In genomic region chr2:173962036-173962435, GRCh38 we compare ENCODE assay signal across 1 cellular context.
TF ChIP-seq lines count a peak whose summit lies in the region.

No MANE protein-coding gene starts in this region.

TF ChIP-seq in HepG2, 621 proteins besides CTCF, POLR2A, EP300 and RAD21 (continued from another document):
- TF ChIP-seq BCLAF1 (IDR thresholded peaks at IDR 0.05) (no peak), ELF3 (CRISPR knock-in tag; IDR thresholded peaks at IDR 0.05) (peak; percentile 41; the same call in 1 of the 2 replicates), SAP130 (CRISPR knock-in tag; IDR thresholded peaks at IDR 0.05; ENCODE audit: low read depth) (peak; percentile 23; the same call in 1 of the 2 replicates), E2F2 (CRISPR knock-in tag; IDR thresholded peaks at IDR 0.05; ENCODE audit: borderline replicate concordance) (no peak), RBM22 (optimal IDR thresholded peaks at IDR 0.05; ENCODE audit: low read length) (no peak), MAFF (IDR thresholded peaks at IDR 0.05; ENCODE audit: low read depth, low read length) (no peak), REL (CRISPR knock-in tag; conservative IDR thresholded peaks at IDR 0.05) (no peak), ZNF281 (CRISPR knock-in tag; IDR thresholded peaks at IDR 0.05; ENCODE audit: borderline replicate concordance) (peak; percentile 57; the same call in 1 of the 2 replicates), HOXA5 (CRISPR knock-in tag; IDR thresholded peaks at IDR 0.05) (0 out of 2 replicates have a peak, but pooled peaks have one; percentile 6), ZNF414 (CRISPR knock-in tag; IDR thresholded peaks at IDR 0.05) (no peak), KLF12 (CRISPR knock-in tag; IDR thresholded peaks at IDR 0.05; ENCODE audit: borderline replicate concordance) (no peak)
